Comparison of ENCODE assay signal across 8 cellular contexts in genomic region chr7:83161851-83162401, GRCh38. TPM values are rescaled to one million over a fixed set of nuclear protein-coding genes. Genes with fewer than 3 reads are reported as not detected.
A peak's percentile ranks its signal among the peaks of the same experiment; 100 is the strongest.
DNase-seq lines count a peak whose midpoint lies in the region; ATAC-seq, FAIRE-seq and TF ChIP-seq lines count a peak whose summit lies in the region.

No MANE protein-coding gene starts in this region.

- no peak for DNase-seq in D721Med (ENCODE audit: insufficient read length, low spot score)
- no peak for DNase-seq in keratinocyte (ENCODE audit: low read depth, low spot score)
- no peak for DNase-seq in tibial nerve (ENCODE audit: low spot score in 2 of 2)
- DNase-seq in activated gamma-delta T cell treated with Interleukin-2 at 50 U/mL for 16 hours = no peak
- no peak for DNase-seq in activated CD4-positive, alpha-beta T cell treated with anti-CD3 and anti-CD28 coated beads, Interleukin-2, amount 50 U/mL, for 48 hours
- no peak for DNase-seq in RCC 7860 (ENCODE audit: low spot score)

- H3K79me2 ChIP-seq in keratinocyte (ENCODE audit: control insufficient read depth, insufficient read depth, low read length) = no peaks in the 10 kb centered on the region

- 2 to 7% methylated on average over 13 to 15 of the region's 17 CpGs for WGBS in tibial nerve, 2 donors

- peak overlapping the region; percentile 69 for H3K4me2 ChIP-seq in keratinocyte (ENCODE audit: control insufficient read depth, extremely low read depth, insufficient read depth, low read depth, low read length)

- peak overlapping the region; percentile 96 for H2AFZ ChIP-seq in keratinocyte (ENCODE audit: control insufficient read depth, low read length)

- H3K36me3 Mint-ChIP-seq in activated naive CD8-positive, alpha-beta T cell = no peaks in the 10 kb centered on the region

- no peak for TF ChIP-seq EP300 in tibial nerve (IDR thresholded peaks at IDR 0.05)

- H3K27ac ChIP-seq in keratinocyte (ENCODE audit: control insufficient read depth, insufficient read depth, low read length) = peak overlapping the region; percentile 42
- H3K27ac ChIP-seq in tibial nerve = peak overlapping the region in 1 of 4 donors; percentile 61

- H3K4me3 Mint-ChIP-seq in activated naive CD8-positive, alpha-beta T cell = peak overlapping the region; percentile 70

- peak overlapping the region; percentile 69 for H3K9ac ChIP-seq in keratinocyte (ENCODE audit: control insufficient read depth, extremely low read depth, insufficient read depth, low read length)

- dilution Hi-C loops in keratinocyte (cut with MboI; ENCODE audit: extremely low pct_ligation_motif_present, low sequenced_read_pairs) = no loop called here

- no peaks in the 10 kb centered on the region for H3K9me3 Mint-ChIP-seq in activated naive CD8-positive, alpha-beta T cell (ENCODE audit: low read depth)

- H3K9me1 ChIP-seq in keratinocyte (ENCODE audit: control insufficient read depth, extremely low read depth, insufficient read depth, low read length) = no peaks in the 10 kb centered on the region

- H3K4me1 Mint-ChIP-seq in activated naive CD8-positive, alpha-beta T cell (ENCODE audit: low read depth) = peaks cover 5% of the 10 kb centered on the region

- H3K36me3 ChIP-seq in keratinocyte (ENCODE audit: control insufficient read depth in 2 of 2, extremely low read depth in 1 of 2, insufficient read depth in 2 of 2, low read length in 2 of 2) (no peaks in the 10 kb centered on the region), tibial nerve (no peaks in the 10 kb centered on the region)

- H3K4me3 ChIP-seq in keratinocyte (ENCODE audit: control insufficient read depth in 2 of 3, extremely low read depth in 1 of 3, insufficient read depth in 2 of 3, low read depth in 1 of 3, low read length in 3 of 3) = peak overlapping the region; percentile 64 to 82 (median 69)
- peak overlapping the region; percentile 29 to 59 (median 48) for H3K4me3 ChIP-seq in tibial nerve

- H3K27me3 ChIP-seq in keratinocyte (ENCODE audit: control insufficient read depth, extremely low read depth, insufficient read depth, low read length) (no peaks in the 10 kb centered on the region), tibial nerve (peaks cover 0 to 22% of the 10 kb centered on the region in 2 donors)

- ATAC-seq in HG02884 (IDR thresholded peaks at IDR 0.05; ENCODE audit: unreplicated experiment) = peak; percentile 2

- H3K9me3 ChIP-seq in keratinocyte (ENCODE audit: control insufficient read depth, low read depth, low read length) (no peaks in the 10 kb centered on the region), tibial nerve (no peaks in the 10 kb centered on the region)

- no peak for TF ChIP-seq POLR2A in tibial nerve (IDR thresholded peaks at IDR 0.05)

- peak; percentile 14 for TF ChIP-seq CTCF in D721Med (IDR thresholded peaks at IDR 0.05; ENCODE audit: insufficient read depth, missing control alignments)
- no peak for TF ChIP-seq CTCF in keratinocyte (optimal IDR thresholded peaks at IDR 0.05 in 1 of 3, IDR thresholded peaks at IDR 0.05 in 1 of 3, conservative IDR thresholded peaks at IDR 0.05 in 1 of 3; ENCODE audit: extremely low read depth in 1 of 3, insufficient read depth in 2 of 3, low read length in 3 of 3)
- no peak for TF ChIP-seq CTCF in tibial nerve (IDR thresholded peaks at IDR 0.05)

- H3K4me1 ChIP-seq in keratinocyte (ENCODE audit: control insufficient read depth, extremely low read depth, insufficient read depth, low read length) (no peaks in the 10 kb centered on the region), tibial nerve (peaks cover 0 to 13% (median 3%) of the 10 kb centered on the region in 4 donors)

- H4K20me1 ChIP-seq in keratinocyte (ENCODE audit: control insufficient read depth, extremely low read depth, insufficient read depth, low read length) = no peaks in the 10 kb centered on the region

- FAIRE-seq in D721Med (lab: Jason Lieb, UNC) (no peak), keratinocyte (lab: Jason Lieb, UNC) (no peak), RCC 7860 (lab: Jason Lieb, UNC) (no peak)

- peaks cover 16% of the 10 kb centered on the region for H3K27me3 Mint-ChIP-seq in activated naive CD8-positive, alpha-beta T cell

- no peak overlapping the region for H3K27ac Mint-ChIP-seq in activated naive CD8-positive, alpha-beta T cell

RNA-seq across cellular contexts. Expression of gene PCLO, which starts 0.8 kb away (rescaled TPM):
- polyA plus RNA-seq in keratinocyte = 1.00 to 2.1 TPM (median 1.8 TPM) in 3 replicates
- polyA plus RNA-seq in keratinocyte (2011; ENCODE audit: low read depth) = 3.9 TPM
- polyA plus RNA-seq in keratinocyte (2011; cell fraction: cytosol; rRNA removed) = 0.83 and 1.3 TPM in 2 replicates
- 4.9 and 5.0 TPM in 2 replicates for polyA plus RNA-seq in keratinocyte (2011; cell fraction: nucleus; rRNA removed)
- 1.4 and 1.5 TPM in 2 replicates for polyA plus RNA-seq in keratinocyte (2012; ENCODE audit: low replicate concordance)
- 1.7 to 5.5 TPM (median 4.7 TPM) in 3 replicates for polyA minus RNA-seq in keratinocyte
- polyA minus RNA-seq in keratinocyte (2011; cell fraction: cytosol; rRNA and poly(A)+ RNA removed) = 0.58 TPM
- 4.6 and 8.8 TPM in 2 replicates for polyA minus RNA-seq in keratinocyte (2011; cell fraction: nucleus; rRNA and poly(A)+ RNA removed)
- total RNA-seq in tibial nerve = under 1 TPM; under 0.01 to 0.78 (median 0.52) TPM
